Comparison of ENCODE assay signal across 12 cellular contexts in genomic region chr10:8159628-8160165, GRCh38.
DNase-seq lines count a peak whose midpoint lies in the region; ATAC-seq and TF ChIP-seq lines count a peak whose summit lies in the region.
"Had no signal": no experiment of that assay in that cellular context is flagged by ENCODE, and none has a peak within 500 bp of the region (broad histone marks: within the 10 kb centered on the region; RNA-seq: fewer than 3 reads in every experiment).

No MANE protein-coding gene starts in this region.

- intact Hi-C loops in lower lobe of right lung (cut with DNase I) = no loop called here

- H3K27me3 ChIP-seq in lower lobe of right lung (ENCODE audit: low read depth) = peaks cover 6% of the 10 kb centered on the region
- H3K27me3 ChIP-seq: sigmoid colon had no signal

- ATAC-seq in SK-N-SH treated with all-trans-retinoic acid at 6 μM for 48 hours = peak; percentile 42; the same call in 2 of the 3 replicates
- peak; percentile 47 to 64 for ATAC-seq in lower lobe of right lung
- ATAC-seq in HG03280 (IDR thresholded peaks at IDR 0.05; ENCODE audit: unreplicated experiment) = no peak

- no peaks in the 10 kb centered on the region for H3K9me3 ChIP-seq in lower lobe of right lung
- H3K9me3 ChIP-seq: sigmoid colon, thoracic aorta had no signal

- peak; percentile 71 for DNase-seq in H4 (ENCODE audit: low spot score)
- DNase-seq in lower lobe of right lung = no peak
- no peak for DNase-seq in NCI-H510A (lab: John Stamatoyannopoulos, UW)
- no peak for DNase-seq in KG1 (lab: John Stamatoyannopoulos, UW)
- DNase-seq: activated B cell treated with CpG ODN at 0.5 μM for 24 hours, HCEC 1CT, NCI-H69, sigmoid colon had no signal

- H3K4me3 ChIP-seq in lower lobe of right lung = no peak overlapping the region
- H3K4me3 ChIP-seq: sigmoid colon, thoracic aorta had no signal

- H3K4me1 ChIP-seq in lower lobe of right lung = no peaks in the 10 kb centered on the region
- H3K4me1 ChIP-seq: sigmoid colon had no signal

- TF ChIP-seq CTCF in C4-2B (conservative IDR thresholded peaks at IDR 0.05) (no peak), lower lobe of right lung (IDR thresholded peaks at IDR 0.05) (no peak)

- H3K27ac ChIP-seq in C4-2B (peak overlapping the region; percentile 51; the same call in 1 of the 2 replicates), lower lobe of right lung (no peak overlapping the region)
- H3K27ac ChIP-seq: sigmoid colon, thoracic aorta had no signal

- no peaks in the 10 kb centered on the region for H3K36me3 ChIP-seq in lower lobe of right lung
- H3K36me3 ChIP-seq: sigmoid colon, thoracic aorta had no signal

TF ChIP-seq in SK-N-SH treated with all-trans-retinoic acid at 6 μM for 48 hours, 23 proteins besides CTCF, POLR2A, EP300 and RAD21:
- TF ChIP-seq ZNF8 (CRISPR knock-in tag; IDR thresholded peaks at IDR 0.05) = no peak
- TF ChIP-seq ARNTL (CRISPR knock-in tag; IDR thresholded peaks at IDR 0.05; ENCODE audit: borderline replicate concordance, low read depth) = no peak
- TF ChIP-seq RARB (CRISPR knock-in tag; IDR thresholded peaks at IDR 0.05) = no peak
- no peak for TF ChIP-seq BACH2 (CRISPR knock-in tag; IDR thresholded peaks at IDR 0.05; ENCODE audit: borderline replicate concordance)
- TF ChIP-seq, protein P1, sequence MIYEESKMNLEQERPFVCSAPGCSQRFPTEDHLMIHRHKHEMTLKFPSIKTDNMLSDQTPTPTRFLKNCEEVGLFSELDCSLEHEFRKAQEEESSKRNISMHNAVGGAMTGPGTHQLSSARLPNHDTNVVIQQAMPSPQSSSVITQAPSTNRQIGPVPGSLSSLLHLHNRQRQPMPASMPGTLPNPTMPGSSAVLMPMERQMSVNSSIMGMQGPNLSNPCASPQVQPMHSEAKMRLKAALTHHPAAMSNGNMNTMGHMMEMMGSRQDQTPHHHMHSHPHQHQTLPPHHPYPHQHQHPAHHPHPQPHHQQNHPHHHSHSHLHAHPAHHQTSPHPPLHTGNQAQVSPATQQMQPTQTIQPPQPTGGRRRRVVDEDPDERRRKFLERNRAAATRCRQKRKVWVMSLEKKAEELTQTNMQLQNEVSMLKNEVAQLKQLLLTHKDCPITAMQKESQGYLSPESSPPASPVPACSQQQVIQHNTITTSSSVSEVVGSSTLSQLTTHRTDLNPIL (CRISPR knock-in tag; IDR thresholded peaks at IDR 0.05; ENCODE audit: low read depth) = no peak
- TF ChIP-seq ISL1 (CRISPR knock-in tag; IDR thresholded peaks at IDR 0.05) = no peak
- TF ChIP-seq TCF4 (CRISPR knock-in tag; IDR thresholded peaks at IDR 0.05; ENCODE audit: borderline replicate concordance) = no peak
- no peak for TF ChIP-seq ZNF565 (CRISPR knock-in tag; conservative IDR thresholded peaks at IDR 0.05; ENCODE audit: low read depth)
- TF ChIP-seq ZNF70 (CRISPR knock-in tag; IDR thresholded peaks at IDR 0.05) = no peak
- TF ChIP-seq, protein P2, sequence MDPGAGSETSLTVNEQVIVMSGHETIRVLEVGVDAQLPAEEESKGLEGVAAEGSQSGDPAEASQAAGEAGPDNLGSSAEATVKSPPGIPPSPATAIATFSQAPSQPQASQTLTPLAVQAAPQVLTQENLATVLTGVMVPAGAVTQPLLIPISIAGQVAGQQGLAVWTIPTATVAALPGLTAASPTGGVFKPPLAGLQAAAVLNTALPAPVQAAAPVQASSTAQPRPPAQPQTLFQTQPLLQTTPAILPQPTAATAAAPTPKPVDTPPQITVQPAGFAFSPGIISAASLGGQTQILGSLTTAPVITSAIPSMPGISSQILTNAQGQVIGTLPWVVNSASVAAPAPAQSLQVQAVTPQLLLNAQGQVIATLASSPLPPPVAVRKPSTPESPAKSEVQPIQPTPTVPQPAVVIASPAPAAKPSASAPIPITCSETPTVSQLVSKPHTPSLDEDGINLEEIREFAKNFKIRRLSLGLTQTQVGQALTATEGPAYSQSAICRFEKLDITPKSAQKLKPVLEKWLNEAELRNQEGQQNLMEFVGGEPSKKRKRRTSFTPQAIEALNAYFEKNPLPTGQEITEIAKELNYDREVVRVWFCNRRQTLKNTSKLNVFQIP (CRISPR knock-in tag; IDR thresholded peaks at IDR 0.05; ENCODE audit: borderline replicate concordance, low read depth) = no peak
- TF ChIP-seq, protein P3, sequence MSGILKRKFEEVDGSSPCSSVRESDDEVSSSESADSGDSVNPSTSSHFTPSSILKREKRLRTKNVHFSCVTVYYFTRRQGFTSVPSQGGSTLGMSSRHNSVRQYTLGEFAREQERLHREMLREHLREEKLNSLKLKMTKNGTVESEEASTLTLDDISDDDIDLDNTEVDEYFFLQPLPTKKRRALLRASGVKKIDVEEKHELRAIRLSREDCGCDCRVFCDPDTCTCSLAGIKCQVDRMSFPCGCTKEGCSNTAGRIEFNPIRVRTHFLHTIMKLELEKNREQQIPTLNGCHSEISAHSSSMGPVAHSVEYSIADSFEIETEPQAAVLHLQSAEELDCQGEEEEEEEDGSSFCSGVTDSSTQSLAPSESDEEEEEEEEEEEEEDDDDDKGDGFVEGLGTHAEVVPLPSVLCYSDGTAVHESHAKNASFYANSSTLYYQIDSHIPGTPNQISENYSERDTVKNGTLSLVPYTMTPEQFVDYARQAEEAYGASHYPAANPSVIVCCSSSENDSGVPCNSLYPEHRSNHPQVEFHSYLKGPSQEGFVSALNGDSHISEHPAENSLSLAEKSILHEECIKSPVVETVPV (CRISPR knock-in tag; IDR thresholded peaks at IDR 0.05) = no peak
- TF ChIP-seq TOX (CRISPR knock-in tag; IDR thresholded peaks at IDR 0.05; ENCODE audit: borderline replicate concordance) = no peak
- no peak for TF ChIP-seq ESRRG (CRISPR knock-in tag; IDR thresholded peaks at IDR 0.05)
- no peak for TF ChIP-seq OSR1 (CRISPR knock-in tag; IDR thresholded peaks at IDR 0.05)
- TF ChIP-seq CSDC2 (CRISPR knock-in tag; IDR thresholded peaks at IDR 0.05) = no peak
- no peak for TF ChIP-seq TSHZ2 (CRISPR knock-in tag; IDR thresholded peaks at IDR 0.05)
TF ChIP-seq in SK-N-SH treated with all-trans-retinoic acid at 6 μM for 48 hours: peak in this region for 0.
